ENCODE assay signal across 9 cellular contexts in the genomic region with DNA sequence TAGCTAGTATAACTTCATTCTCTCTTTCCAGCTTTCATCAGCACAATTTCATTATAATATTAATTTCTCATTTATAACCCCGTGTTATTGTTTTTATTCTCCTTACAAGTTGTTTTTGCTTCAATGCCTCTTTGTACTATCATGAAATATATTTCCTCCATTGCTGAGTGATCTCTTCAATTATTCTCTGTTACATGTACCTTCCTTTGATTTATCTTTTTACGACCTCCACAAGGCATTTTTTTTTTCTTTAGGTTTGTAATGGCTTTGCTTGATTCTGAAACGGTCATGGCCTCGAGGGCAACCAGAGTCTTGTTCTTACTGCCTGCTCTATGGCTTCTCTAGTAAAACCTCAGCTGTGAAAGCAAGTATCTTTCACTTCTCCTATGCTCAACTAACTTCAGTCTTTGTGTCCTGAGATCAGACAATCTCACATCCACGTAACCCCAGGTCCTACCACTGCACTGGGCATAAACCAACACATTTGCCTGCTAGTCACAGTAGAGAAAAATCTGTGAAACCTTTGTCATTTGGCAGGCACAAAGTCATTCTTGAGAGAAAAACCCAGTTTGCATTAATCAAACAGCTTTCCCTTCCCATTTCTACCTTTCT.
A peak's percentile ranks its signal among the peaks of the same experiment; 100 is the strongest.
DNase-seq lines count a peak whose midpoint lies in the region; ATAC-seq and TF ChIP-seq lines count a peak whose summit lies in the region.
"Had no signal": no experiment of that assay in that cellular context is flagged by ENCODE, and none has a peak within 500 bp of the region (broad histone marks: within the 10 kb centered on the region; RNA-seq: fewer than 3 reads in every experiment).

No MANE protein-coding gene starts in this region.

- H3K9me3 Mint-ChIP-seq in IgD-negative memory B cell, result peaks cover 0 to 3% (median 0%) of the 10 kb centered on the region in 3 donors
- no peaks in the 10 kb centered on the region for H3K9me3 Mint-ChIP-seq in effector memory CD8-positive, alpha-beta T cell
- H3K9me3 Mint-ChIP-seq in activated T-helper 2 cell treated with anti-CD3 and anti-CD28 coated beads, Interferon-gamma antibody, Interleukin-2, Interleukin-4, amounts not matched to agents 10 μg/mL and 5 μg/mL and 100 μg/mL, durations not matched to agents 14 hours and 24 hours and 36 hours, result no peaks in the 10 kb centered on the region
- H3K9me3 Mint-ChIP-seq: activated naive CD4-positive, alpha-beta T cell treated with anti-CD3 and anti-CD28 coated beads, Interleukin-2, amount 50 U/mL, for 24 hours had no signal

- H3K27ac Mint-ChIP-seq in IgD-negative memory B cell, result peak overlapping the region; percentile 0 to 91 (median 65)
- H3K27ac Mint-ChIP-seq in effector memory CD8-positive, alpha-beta T cell, result no peak overlapping the region
- H3K27ac Mint-ChIP-seq in activated T-helper 2 cell treated with anti-CD3 and anti-CD28 coated beads, Interferon-gamma antibody, Interleukin-2, Interleukin-4, amounts not matched to agents 10 μg/mL and 5 μg/mL and 100 μg/mL, durations not matched to agents 14 hours and 24 hours and 36 hours, result no peak overlapping the region
- H3K27ac Mint-ChIP-seq: activated naive CD4-positive, alpha-beta T cell treated with anti-CD3 and anti-CD28 coated beads, Interleukin-2, amount 50 U/mL, for 24 hours had no signal

- DNase-seq in GM10248 (ENCODE audit: extremely low spot score) (peak; percentile 60), NCI-H1092 (lab: John Stamatoyannopoulos, UW) (no peak), NCI-H2107 treated with DMSO at 0.1 percent for 48 hours (lab: John Stamatoyannopoulos, UW; ENCODE audit: unreplicated experiment) (no peak)
- DNase-seq in effector memory CD8-positive, alpha-beta T cell, result no peak
- no peak for DNase-seq in activated T-helper 2 cell treated with anti-CD3 and anti-CD28 coated beads, Interferon-gamma antibody, Interleukin-2, Interleukin-4, amounts not matched to agents 10 μg/mL and 5 μg/mL and 100 μg/mL, durations not matched to agents 14 hours and 24 hours and 36 hours (ENCODE audit: low spot score)

- intact Hi-C loops in activated T-helper 2 cell treated with anti-CD3 and anti-CD28 coated beads, Interferon-gamma antibody, Interleukin-2, Interleukin-4, amounts not matched to agents 10 μg/mL and 5 μg/mL and 100 μg/mL, durations not matched to agents 14 hours and 24 hours and 36 hours (cut with micrococcal nuclease), result no loop called here

- no peaks in the 10 kb centered on the region for H3K27me3 Mint-ChIP-seq in IgD-negative memory B cell
- no peaks in the 10 kb centered on the region for H3K27me3 Mint-ChIP-seq in effector memory CD8-positive, alpha-beta T cell
- H3K27me3 Mint-ChIP-seq in activated T-helper 2 cell treated with anti-CD3 and anti-CD28 coated beads, Interferon-gamma antibody, Interleukin-2, Interleukin-4, amounts not matched to agents 10 μg/mL and 5 μg/mL and 100 μg/mL, durations not matched to agents 14 hours and 24 hours and 36 hours (ENCODE audit: low read depth), result peaks cover 7% of the 10 kb centered on the region
- H3K27me3 Mint-ChIP-seq: activated naive CD4-positive, alpha-beta T cell treated with anti-CD3 and anti-CD28 coated beads, Interleukin-2, amount 50 U/mL, for 24 hours had no signal

- H3K4me3 Mint-ChIP-seq in IgD-negative memory B cell, result peak overlapping the region in 2 of 4 donors; percentile 55 to 86
- H3K4me3 Mint-ChIP-seq in effector memory CD8-positive, alpha-beta T cell, result no peak overlapping the region
- no peak overlapping the region for H3K4me3 Mint-ChIP-seq in activated T-helper 2 cell treated with anti-CD3 and anti-CD28 coated beads, Interferon-gamma antibody, Interleukin-2, Interleukin-4, amounts not matched to agents 10 μg/mL and 5 μg/mL and 100 μg/mL, durations not matched to agents 14 hours and 24 hours and 36 hours (ENCODE audit: low read depth)
- H3K4me3 Mint-ChIP-seq: activated naive CD4-positive, alpha-beta T cell treated with anti-CD3 and anti-CD28 coated beads, Interleukin-2, amount 50 U/mL, for 24 hours had no signal

- TF ChIP-seq CTCF in GM10248 (IDR thresholded peaks at IDR 0.05; ENCODE audit: control extremely low read depth, extremely low read depth, low read depth, missing control alignments), result no peak

- CTCF ChIA-PET in GM10248 (lab: Yijun Ruan, JAX), result interaction anchor here (1.0 kb wide), 1 partner anchor 306 kb away, joined by 3 read pairs; no protein-coding TSS in a partner anchor

- H3K4me1 Mint-ChIP-seq in IgD-negative memory B cell, result peaks cover 42 to 63% (median 51%) of the 10 kb centered on the region in 3 donors
- H3K4me1 Mint-ChIP-seq in effector memory CD8-positive, alpha-beta T cell (ENCODE audit: low read depth in 2 of 2), result peaks cover 30 to 63% of the 10 kb centered on the region in 2 donors
- H3K4me1 Mint-ChIP-seq in activated T-helper 2 cell treated with anti-CD3 and anti-CD28 coated beads, Interferon-gamma antibody, Interleukin-2, Interleukin-4, amounts not matched to agents 10 μg/mL and 5 μg/mL and 100 μg/mL, durations not matched to agents 14 hours and 24 hours and 36 hours (ENCODE audit: low read depth), result no peaks in the 10 kb centered on the region
- H3K4me1 Mint-ChIP-seq: activated naive CD4-positive, alpha-beta T cell treated with anti-CD3 and anti-CD28 coated beads, Interleukin-2, amount 50 U/mL, for 24 hours had no signal

- POLR2A ChIA-PET in GM10248 (lab: Yijun Ruan, JAX), result no interaction called here

- peaks cover 2% of the 10 kb centered on the region for H3K36me3 Mint-ChIP-seq in IgD-negative memory B cell
- no peaks in the 10 kb centered on the region for H3K36me3 Mint-ChIP-seq in effector memory CD8-positive, alpha-beta T cell (ENCODE audit: insufficient read depth)
- no peaks in the 10 kb centered on the region for H3K36me3 Mint-ChIP-seq in activated T-helper 2 cell treated with anti-CD3 and anti-CD28 coated beads, Interferon-gamma antibody, Interleukin-2, Interleukin-4, amounts not matched to agents 10 μg/mL and 5 μg/mL and 100 μg/mL, durations not matched to agents 14 hours and 24 hours and 36 hours (ENCODE audit: low read depth)
- H3K36me3 Mint-ChIP-seq: activated naive CD4-positive, alpha-beta T cell treated with anti-CD3 and anti-CD28 coated beads, Interleukin-2, amount 50 U/mL, for 24 hours had no signal

- ATAC-seq in GM19397 (IDR thresholded peaks at IDR 0.05; ENCODE audit: unreplicated experiment) (peak; percentile 95), HG02870 (IDR thresholded peaks at IDR 0.05; ENCODE audit: unreplicated experiment) (peak; percentile 100)
- ATAC-seq in effector memory CD8-positive, alpha-beta T cell (replicated peaks), result no peak

Comparison
In these comparisons a context has a peak if more than half of its experiments do, and no peak if none do; other contexts are left out.
1. H3K27ac Mint-ChIP-seq: peak in IgD-negative memory B cell (3 of 3); none in effector memory CD8-positive, alpha-beta T cell (0 of 2) and activated T-helper 2 cell treated with anti-CD3 and anti-CD28 coated beads, Interferon-gamma antibody, Interleukin-2, Interleukin-4, amounts not matched to agents 10 μg/mL and 5 μg/mL and 100 μg/mL, durations not matched to agents 14 hours and 24 hours and 36 hours (single experiment).